13 cellular contexts compared by ENCODE assay signal in the genomic region with DNA sequence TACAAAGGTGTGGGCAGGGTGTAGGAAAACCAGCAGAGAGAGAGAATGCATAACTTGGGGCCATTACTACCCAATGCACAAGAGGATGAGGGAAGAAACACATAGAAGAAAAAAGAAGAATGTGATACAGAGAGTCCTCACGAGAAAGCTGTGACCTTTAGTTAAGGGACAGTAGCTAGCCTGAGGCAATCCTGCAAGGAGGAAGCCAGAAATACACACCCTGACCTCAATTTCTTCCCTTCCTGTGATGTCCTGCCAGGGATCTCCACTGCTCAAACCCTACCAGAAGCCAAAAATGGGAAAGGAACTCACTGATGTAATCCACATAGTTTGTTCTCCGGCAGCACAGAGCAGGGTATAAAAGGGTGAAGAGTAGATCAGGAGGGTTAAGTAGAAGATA. TPM values are rescaled to one million over a fixed set of nuclear protein-coding genes. Genes with fewer than 3 reads are reported as not detected.
DNase-seq lines count a peak whose midpoint lies in the region; ATAC-seq and TF ChIP-seq lines count a peak whose summit lies in the region.
"Had no signal": no experiment of that assay in that cellular context is flagged by ENCODE, and none has a peak within 500 bp of the region (broad histone marks: within the 10 kb centered on the region; RNA-seq: fewer than 3 reads in every experiment).

No MANE protein-coding gene starts in this region.

- H3K27ac ChIP-seq in neural progenitor cell (no peak overlapping the region), gastroesophageal sphincter (no peak overlapping the region)
- H3K27ac ChIP-seq: BLaER1 treated with 17β-estradiol and CSF1 and Interleukin-3, amounts not matched to agents 10 nM and 100 nM had no signal

- no peak for TF ChIP-seq EP300 in gastroesophageal sphincter (IDR thresholded peaks at IDR 0.05)

- H2AFZ ChIP-seq in neural progenitor cell (replicated peaks): no peak overlapping the region
- H2AFZ ChIP-seq: GM23338 had no signal

- no peak overlapping the region for H3K4me3 Mint-ChIP-seq in neural progenitor cell
- H3K4me3 Mint-ChIP-seq: GM23338 had no signal

- no peak for ATAC-seq in HG02870 (IDR thresholded peaks at IDR 0.05; ENCODE audit: unreplicated experiment)
- ATAC-seq in gastroesophageal sphincter: no peak
- ATAC-seq: GM23338, K562 had no signal

- DNase-seq in ELF-1 (ENCODE audit: low read depth, low spot score) (peak; percentile 62), NCI-H226 (peak; percentile 9), cerebellar cortex (ENCODE audit: low spot score) (peak; percentile 3), neural progenitor cell (ENCODE audit: low spot score) (no peak), CD1c-positive myeloid dendritic cell (ENCODE audit: extremely low spot score) (no peak)
- DNase-seq: NCI-H1105 treated with DMSO at 0.1 percent for 48 hours, NCI-H187 treated with DMSO at 0.1 percent for 48 hours, NCI-H446 treated with DMSO at 0.1 percent for 48 hours had no signal

- no peak overlapping the region for H3K4me3 ChIP-seq in neural progenitor cell
- H3K4me3 ChIP-seq in gastroesophageal sphincter: no peak overlapping the region
- H3K4me3 ChIP-seq: BLaER1 treated with 17β-estradiol and CSF1 and Interleukin-3, amounts not matched to agents 10 nM and 100 nM; GM23338; K562 had no signal

- H4K20me1 ChIP-seq in neural progenitor cell (ENCODE audit: low read depth): no peaks in the 10 kb centered on the region
- H4K20me1 ChIP-seq: BLaER1 treated with 17β-estradiol and CSF1 and Interleukin-3, amounts not matched to agents 10 nM and 100 nM had no signal

- peaks cover 5% of the 10 kb centered on the region for H3K9me3 ChIP-seq in neural progenitor cell (ENCODE audit: low read depth)
- H3K9me3 ChIP-seq in gastroesophageal sphincter: no peaks in the 10 kb centered on the region
- H3K9me3 ChIP-seq: BLaER1 treated with 17β-estradiol and CSF1 and Interleukin-3, amounts not matched to agents 10 nM and 100 nM had no signal

- no peaks in the 10 kb centered on the region for H3F3A ChIP-seq in neural progenitor cell (ENCODE audit: low read depth)

- H3K4me1 Mint-ChIP-seq in neural progenitor cell: peaks cover 12% of the 10 kb centered on the region

- H3K36me3 ChIP-seq in neural progenitor cell: no peaks in the 10 kb centered on the region
- peaks cover 0 to 5% of the 10 kb centered on the region in 2 donors for H3K36me3 ChIP-seq in gastroesophageal sphincter
- H3K36me3 ChIP-seq: BLaER1 treated with 17β-estradiol and CSF1 and Interleukin-3, amounts not matched to agents 10 nM and 100 nM had no signal

- peaks cover 5% of the 10 kb centered on the region for H3K27me3 Mint-ChIP-seq in neural progenitor cell (ENCODE audit: insufficient read depth, low read depth)

- H3K4me1 ChIP-seq in neural progenitor cell (peaks cover 12% of the 10 kb centered on the region), gastroesophageal sphincter (no peaks in the 10 kb centered on the region)
- H3K4me1 ChIP-seq: BLaER1 treated with 17β-estradiol and CSF1 and Interleukin-3, amounts not matched to agents 10 nM and 100 nM had no signal

- no peaks in the 10 kb centered on the region for H3K27me3 ChIP-seq in neural progenitor cell
- no peaks in the 10 kb centered on the region for H3K27me3 ChIP-seq in gastroesophageal sphincter
- H3K27me3 ChIP-seq: BLaER1 treated with 17β-estradiol and CSF1 and Interleukin-3, amounts not matched to agents 10 nM and 100 nM had no signal

- no peak for TF ChIP-seq CTCF in neural progenitor cell (IDR thresholded peaks at IDR 0.05)
- TF ChIP-seq CTCF in gastroesophageal sphincter (IDR thresholded peaks at IDR 0.05): no peak

- peak overlapping the region; percentile 38 for H3K4me2 ChIP-seq in neural progenitor cell
- H3K4me2 ChIP-seq: BLaER1 treated with 17β-estradiol and CSF1 and Interleukin-3, amounts not matched to agents 10 nM and 100 nM; GM23338 had no signal

- no peak for TF ChIP-seq POLR2A in gastroesophageal sphincter (IDR thresholded peaks at IDR 0.05)

- no peaks in the 10 kb centered on the region for H3K79me2 ChIP-seq in neural progenitor cell (ENCODE audit: low read depth)

- no peaks in the 10 kb centered on the region for H3K36me3 Mint-ChIP-seq in neural progenitor cell

- 11 to 18% methylated on average over 1 to 2 of the region's 2 CpGs for WGBS in gastroesophageal sphincter (ENCODE audit: low coverage in 1 of 2), 2 donors

- no peak overlapping the region for H3K27ac Mint-ChIP-seq in neural progenitor cell
- H3K27ac Mint-ChIP-seq: GM23338 had no signal

- no peak overlapping the region for H3K9ac ChIP-seq in neural progenitor cell
- H3K9ac ChIP-seq: BLaER1 treated with 17β-estradiol and CSF1 and Interleukin-3, amounts not matched to agents 10 nM and 100 nM had no signal

- peaks cover 5% of the 10 kb centered on the region for H3K9me3 Mint-ChIP-seq in neural progenitor cell
- H3K9me3 Mint-ChIP-seq: GM23338 had no signal

RNA-seq across cellular contexts. Expression of gene XKRX, which starts 17.8 kb away (rescaled TPM):
- total RNA-seq in neural progenitor cell (ENCODE audit: low replicate concordance) (1.4 and 1.5 TPM in 2 replicates), gastroesophageal sphincter (under 1 TPM in 1 of 4 donors, not detected in 3; 0.16 TPM)
- total RNA-seq: K562 had no signal

RNA-seq across cellular contexts. Expression of gene ARL13A, which starts 23.0 kb away (rescaled TPM):
- total RNA-seq in neural progenitor cell (ENCODE audit: low replicate concordance) (0.36 TPM in 1 of 2 replicates, not detected in the other), gastroesophageal sphincter (not detected)
- total RNA-seq: GM23338, K562 had no signal

Comparison
In these comparisons a context has a peak if more than half of its experiments do, and no peak if none do; other contexts are left out.
1. DNase-seq: peak in ELF-1 (single experiment), NCI-H226 (single experiment) and cerebellar cortex (single experiment); none in neural progenitor cell (single experiment) and CD1c-positive myeloid dendritic cell (single experiment).